In the genomic region with DNA sequence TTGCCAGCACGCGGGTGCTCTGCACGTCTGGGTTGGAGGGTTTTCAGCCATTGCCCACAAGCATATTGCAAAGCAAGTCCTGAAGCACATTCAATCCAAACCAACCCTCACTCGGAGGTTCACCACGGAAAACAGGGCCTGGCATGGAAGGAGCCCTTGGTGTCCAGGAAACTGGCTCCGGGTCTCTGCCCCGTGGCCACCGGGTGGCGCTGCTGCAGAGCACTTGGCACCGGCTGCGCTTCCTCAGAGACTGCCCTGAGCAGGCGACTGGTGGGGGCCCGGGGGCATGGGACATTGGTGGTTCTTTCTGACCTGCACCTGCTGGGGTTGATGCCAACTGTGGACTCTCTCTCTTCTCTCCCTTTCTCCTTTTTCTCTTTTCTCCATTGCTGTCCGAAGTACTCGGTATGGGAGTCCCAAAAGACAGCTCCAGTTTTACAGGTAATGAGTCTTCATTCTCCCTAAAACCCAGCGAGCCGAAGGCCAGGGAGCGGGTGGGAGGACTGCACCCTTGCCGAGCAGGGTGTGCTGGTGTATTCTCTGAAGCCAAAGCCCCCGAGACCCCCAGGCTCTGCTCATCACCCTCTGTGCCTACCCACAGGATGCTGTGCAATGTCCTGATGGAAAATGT, we compare ENCODE assay signal across 8 cellular contexts. TPM values are rescaled to one million over a fixed set of nuclear protein-coding genes. Genes with fewer than 3 reads are reported as not detected.
A peak's percentile ranks its signal among the peaks of the same experiment; 100 is the strongest.
DNase-seq lines count a peak whose midpoint lies in the region; ATAC-seq and TF ChIP-seq lines count a peak whose summit lies in the region.

No MANE protein-coding gene starts in this region.

- H3K4me1 Mint-ChIP-seq in CD14-positive monocyte: peaks cover 11% of the 10 kb centered on the region

- TF ChIP-seq CTCF in CD14-positive monocyte (IDR thresholded peaks at IDR 0.05): peak; percentile 80
- peak; percentile 77 for TF ChIP-seq CTCF in HFF-Myc (IDR thresholded peaks at IDR 0.05; ENCODE audit: low read depth, low read length, missing control alignments)

- no peak overlapping the region for H3K4me3 Mint-ChIP-seq in CD14-positive monocyte

- H3K36me3 Mint-ChIP-seq in CD14-positive monocyte: peaks cover 49 to 92% of the 10 kb centered on the region in 2 donors

- no peaks in the 10 kb centered on the region for H3K27me3 Mint-ChIP-seq in CD14-positive monocyte (ENCODE audit: low read depth in 3 of 3)

- H3K27ac Mint-ChIP-seq in CD14-positive monocyte: no peak overlapping the region

- intact Hi-C loops in CD14-positive monocyte (cut with micrococcal nuclease): no loop called here

- DNase-seq in CD14-positive monocyte (ENCODE audit: low spot score) (no peak), HFF-Myc (ENCODE audit: extremely low read depth, low read depth) (no peak), iPS-NIHi7 (ENCODE audit: extremely low spot score) (peak; percentile 91), NOMO-1 treated with dmso at 0.1 percent for 144 hours (lab: John Stamatoyannopoulos, UW; ENCODE audit: unreplicated experiment) (no peak)
- peak; percentile 49 to 51 for DNase-seq in activated T-cell treated with anti-CD3 and anti-CD28 coated beads, Interleukin-2, amount 50 U/mL, for 48 hours

- no peak for ATAC-seq in GM19452 (IDR thresholded peaks at IDR 0.05; ENCODE audit: unreplicated experiment)
- no peak for ATAC-seq in GM21723 (IDR thresholded peaks at IDR 0.05; ENCODE audit: unreplicated experiment)
- no peak for ATAC-seq in HG02763 (IDR thresholded peaks at IDR 0.05; ENCODE audit: unreplicated experiment)

- no peak overlapping the region for H3K4me3 ChIP-seq in HFF-Myc (replicated peaks; ENCODE audit: low read depth, low read length)

- H3K9me3 Mint-ChIP-seq in CD14-positive monocyte: no peaks in the 10 kb centered on the region

RNA-seq across cellular contexts. Expression of gene KCNAB2, which starts 4.1 kb away (rescaled TPM):
- polyA plus RNA-seq in CD14-positive monocyte: 10 to 100 TPM; 11.5 to 22.7 TPM

RNA-seq across cellular contexts. Expression of gene NPHP4, which starts 49.3 kb away (rescaled TPM):
- 1 to 10 TPM in 1 of 2 donors, under 1 TPM in 1; 0.39 to 1.2 TPM for polyA plus RNA-seq in CD14-positive monocyte

Comparison
In these comparisons a context has a peak if more than half of its experiments do, and no peak if none do; other contexts are left out.
1. DNase-seq: peak in activated T-cell treated with anti-CD3 and anti-CD28 coated beads, Interleukin-2, amount 50 U/mL, for 48 hours (2 of 2) and iPS-NIHi7 (single experiment); none in CD14-positive monocyte (single experiment), HFF-Myc (single experiment) and NOMO-1 treated with dmso at 0.1 percent for 144 hours (single experiment).